Comparison of ENCODE assay signal across 1 cellular context in the genomic region with DNA sequence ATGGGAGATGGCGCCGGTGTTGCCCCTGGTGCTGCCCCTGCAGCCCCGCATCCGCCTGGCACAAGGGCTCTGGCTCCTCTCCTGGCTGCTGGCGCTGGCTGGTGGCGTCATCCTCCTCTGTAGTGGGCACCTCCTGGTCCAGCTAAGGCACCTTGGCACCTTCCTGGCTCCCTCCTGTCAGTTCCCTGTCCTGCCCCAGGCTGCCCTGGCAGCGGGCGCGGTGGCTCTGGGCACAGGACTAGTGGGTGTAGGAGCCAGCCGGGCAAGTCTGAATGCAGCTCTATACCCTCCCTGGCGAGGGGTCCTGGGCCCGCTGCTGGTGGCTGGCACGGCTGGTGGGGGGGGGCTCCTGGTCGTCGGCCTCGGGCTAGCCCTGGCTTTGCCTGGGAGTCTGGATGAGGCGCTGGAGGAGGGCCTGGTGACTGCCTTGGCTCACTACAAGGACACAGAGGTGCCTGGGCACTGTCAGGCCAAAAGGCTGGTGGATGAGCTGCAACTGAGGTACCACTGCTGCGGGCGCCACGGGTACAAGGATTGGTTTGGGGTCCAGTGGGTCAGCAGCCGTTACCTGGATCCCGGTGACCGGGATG.
TF ChIP-seq lines count a peak whose summit lies in the region.

No MANE protein-coding gene starts in this region.

TF ChIP-seq in IMR-90, 13 proteins besides CTCF, POLR2A, EP300 and RAD21 (continued from another document):
- TF ChIP-seq MAZ (IDR thresholded peaks at IDR 0.05; ENCODE audit: borderline replicate concordance, low read depth, low read length) (no peak), MXI1 (IDR thresholded peaks at IDR 0.05; ENCODE audit: borderline replicate concordance, low read depth, low read length) (no peak), USF2 (IDR thresholded peaks at IDR 0.05; ENCODE audit: low read depth, low read length) (no peak), CEBPB (IDR thresholded peaks at IDR 0.05; ENCODE audit: low read depth, low read length) (no peak), CHD1 (IDR thresholded peaks at IDR 0.05; ENCODE audit: low read depth, low read length) (no peak), RFX5 (IDR thresholded peaks at IDR 0.05; ENCODE audit: low read depth, low read length) (no peak)
TF ChIP-seq in IMR-90: peak in this region for 0.
